ENCODE assay signal across 17 cellular contexts in the genomic region with DNA sequence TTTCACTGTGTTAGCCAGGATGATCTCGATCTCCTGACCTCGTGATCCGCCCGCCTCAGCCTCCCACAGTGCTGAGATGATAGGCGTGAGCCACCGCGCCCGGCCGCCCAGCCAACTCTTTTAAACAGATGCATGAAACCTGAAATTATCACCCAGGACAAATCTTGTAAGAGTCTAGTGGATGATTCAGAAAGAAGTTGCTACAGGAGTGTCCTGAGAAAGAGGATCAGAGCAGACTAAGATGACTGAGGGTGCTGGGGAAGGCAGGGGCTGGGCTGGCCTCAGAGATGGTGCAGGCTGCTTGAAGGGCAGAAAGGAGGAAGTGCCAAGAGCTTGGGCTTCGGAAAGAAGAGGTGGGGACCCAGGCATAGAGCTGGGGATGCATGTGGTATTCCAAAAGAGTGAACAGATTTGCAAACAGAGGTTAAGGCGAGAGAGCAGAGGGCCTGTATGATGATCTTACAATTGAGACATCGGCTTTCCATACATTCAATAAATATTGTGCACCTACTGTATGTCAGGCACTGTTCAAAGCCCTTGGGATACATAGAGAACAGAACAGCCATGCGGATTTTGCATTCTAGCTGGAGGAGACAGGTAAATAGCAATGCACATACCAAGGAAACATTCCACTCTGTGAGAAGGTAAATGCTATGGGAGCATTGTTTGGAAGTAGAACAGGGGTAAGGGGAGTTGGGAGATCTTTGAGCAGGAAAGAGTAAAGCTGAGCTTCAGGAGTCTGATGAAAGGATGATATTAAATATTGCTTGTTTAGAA. TPM values are rescaled to one million over a fixed set of nuclear protein-coding genes. Genes with fewer than 3 reads are reported as not detected.
A peak's percentile ranks its signal among the peaks of the same experiment; 100 is the strongest.
DNase-seq lines count a peak whose midpoint lies in the region; ATAC-seq, FAIRE-seq and TF ChIP-seq lines count a peak whose summit lies in the region.
"Had no signal": no experiment of that assay in that cellular context is flagged by ENCODE, and none has a peak within 500 bp of the region (broad histone marks: within the 10 kb centered on the region; RNA-seq: fewer than 3 reads in every experiment).

No MANE protein-coding gene starts in this region.

- no peak for FAIRE-seq in GM12878 (lab: Jason Lieb, UNC)
- FAIRE-seq: A204.1, GM12892, HTR-8/SVneo had no signal

- no TSS peak for BruUV-seq in GM12878 (replicated peaks; lab: Mats Ljungman, UMichigan)

- H3K4me2 ChIP-seq in BLaER1 = peak overlapping the region; percentile 59; the same call in 1 of the 2 replicates
- no peak overlapping the region for H3K4me2 ChIP-seq in H9 (ENCODE audit: insufficient read depth, insufficient read length, low read length)
- H3K4me2 ChIP-seq in GM12878 (ENCODE audit: control insufficient read depth, insufficient read depth) = no peak overlapping the region

- POLR2A ChIA-PET in GM12878 (lab: Charles Lee) = no interaction called here
- POLR2A ChIA-PET in naive thymus-derived CD4-positive, alpha-beta T cell (lab: Charles Lee) = interaction anchor here (0.6 kb wide), 1 partner anchor 113 kb away, joined by 3 read pairs; no protein-coding TSS in a partner anchor

- H3K56ac ChIP-seq in H9 (ENCODE audit: insufficient read length, low read depth, low read length) = no peak overlapping the region

- no peak overlapping the region for H2BK120ac ChIP-seq in H9 (ENCODE audit: low read depth, low read length, poor library complexity, severe bottlenecking)

- H2BK20ac ChIP-seq in H9 (ENCODE audit: low read depth, low read length, poor library complexity, severe bottlenecking) = no peak overlapping the region

- no peaks in the 10 kb centered on the region for H3K79me2 ChIP-seq in H9 (ENCODE audit: insufficient read depth, low read length)
- H3K79me2 ChIP-seq in GM12878 (ENCODE audit: control insufficient read depth, insufficient read depth, low read length) = no peaks in the 10 kb centered on the region

- H3T11ph ChIP-seq in H9 (ENCODE audit: low read length) = no peak overlapping the region

- H3K14ac ChIP-seq in H9 (ENCODE audit: insufficient read depth, low read length) = no peak overlapping the region

- no peak overlapping the region for H2BK15ac ChIP-seq in H9 (ENCODE audit: low read depth, low read length)

- RAD21 ChIA-PET in GM12878 (lab: Charles Lee; ENCODE audit: unreplicated experiment) = interaction anchor here (1.0 to 17.5 kb wide), 3 partner anchors 25 to 108 kb away, joined by 3 to 304 read pairs (median 6); no protein-coding TSS in a partner anchor

- no peak overlapping the region for H2BK5ac ChIP-seq in H9 (ENCODE audit: insufficient read length, low read length)

- H3K23ac ChIP-seq in H9 (ENCODE audit: insufficient read length, low read depth, low read length) = no peak overlapping the region

- H4K20me1 ChIP-seq in BLaER1 = no peaks in the 10 kb centered on the region
- H4K20me1 ChIP-seq in H9 (ENCODE audit: control insufficient read depth, insufficient read depth, insufficient read length) = no peaks in the 10 kb centered on the region
- no peaks in the 10 kb centered on the region for H4K20me1 ChIP-seq in GM12878 (ENCODE audit: control insufficient read depth, insufficient read depth)

- no peak overlapping the region for H4K91ac ChIP-seq in H9 (ENCODE audit: insufficient read length, low read depth, low read length)

- H2BK12ac ChIP-seq in H9 (ENCODE audit: insufficient read length, low read depth, low read length) = no peak overlapping the region

- H3K4me3 Mint-ChIP-seq in H9 = no peak overlapping the region; a peak in 2 of 5 replicates
- peak overlapping the region in 1 of 10 donors; percentile 27 for H3K4me3 Mint-ChIP-seq in naive thymus-derived CD4-positive, alpha-beta T cell
- H3K4me3 Mint-ChIP-seq in effector memory CD8-positive, alpha-beta T cell = no peak overlapping the region
- H3K4me3 Mint-ChIP-seq: CD4-positive, alpha-beta T cell had no signal

- in situ Hi-C loops in GM12878 (cut with MboI) = loop anchor here (5.0 kb wide), 1 partner anchor 85 kb away; no protein-coding TSS in a partner anchor

- peaks cover 0 to 3% of the 10 kb centered on the region in 2 experiments; a peak in 1 of 5 replicates for H3K9me3 Mint-ChIP-seq in H9
- no peaks in the 10 kb centered on the region for H3K9me3 Mint-ChIP-seq in naive thymus-derived CD4-positive, alpha-beta T cell
- H3K9me3 Mint-ChIP-seq in effector memory CD8-positive, alpha-beta T cell = no peaks in the 10 kb centered on the region
- H3K9me3 Mint-ChIP-seq: CD4-positive, alpha-beta T cell had no signal

- H3K27ac ChIP-seq in BLaER1 (no peak overlapping the region), H9 (ENCODE audit: insufficient read length, low read depth, low read length) (no peak overlapping the region), GM12878 (ENCODE audit: control insufficient read depth, insufficient read depth) (no peak overlapping the region)
- no peak overlapping the region for H3K27ac ChIP-seq in naive thymus-derived CD4-positive, alpha-beta T cell (ENCODE audit: low read depth, low read length)

- H3K36me3 ChIP-seq in BLaER1 (no peaks in the 10 kb centered on the region), GM12878 (ENCODE audit: control insufficient read depth in 2 of 2, insufficient read depth in 2 of 2, low read length in 1 of 2) (no peaks in the 10 kb centered on the region)
- H3K36me3 ChIP-seq in naive thymus-derived CD4-positive, alpha-beta T cell (ENCODE audit: control insufficient read depth in 2 of 3, insufficient read depth in 3 of 3, low read length in 3 of 3) = no peaks in the 10 kb centered on the region

- peak overlapping the region in 2 of 3 experiments; percentile 41 to 49; a peak in 2 of 7 replicates for H3K27ac Mint-ChIP-seq in H9
- peak overlapping the region in 1 of 9 donors; percentile 23 for H3K27ac Mint-ChIP-seq in naive thymus-derived CD4-positive, alpha-beta T cell
- H3K27ac Mint-ChIP-seq in effector memory CD8-positive, alpha-beta T cell = no peak overlapping the region
- H3K27ac Mint-ChIP-seq: CD4-positive, alpha-beta T cell had no signal

- no peaks in the 10 kb centered on the region for H3K79me1 ChIP-seq in H9 (ENCODE audit: insufficient read depth, low read depth, low read length, poor library complexity, severe bottlenecking)

- no peak overlapping the region for H4K5ac ChIP-seq in H9 (ENCODE audit: insufficient read length, low read depth, low read length)

- H3K4me3 ChIP-seq in BLaER1 (no peak overlapping the region), GM12878 (no peak overlapping the region)
- no peak overlapping the region for H3K4me3 ChIP-seq in naive thymus-derived CD4-positive, alpha-beta T cell (ENCODE audit: low read length)

- no CpG with 5 or more reads among the region's 13 CpGs for WGBS in H9 (ENCODE audit: extremely low coverage, insufficient read length, low lambda C conversion rate)
- WGBS in GM12878 (ENCODE audit: insufficient coverage, insufficient replicate concordance, low lambda C conversion rate, missing lambda C conversion rate) = 54% methylated on average over 13 of the region's 13 CpGs

- SMC1A ChIA-PET in GM12878 (lab: Charles Lee; ENCODE audit: uncharacterized antibody, unreplicated experiment) = interaction anchor here (0.7 to 2.7 kb wide), 5 partner anchors 9 to 91 kb away, joined by 3 to 24 read pairs (median 7); no protein-coding TSS in a partner anchor

- H3K4me1 Mint-ChIP-seq in H9 = peaks cover 40 to 52% of the 10 kb centered on the region in 2 experiments
- H3K4me1 Mint-ChIP-seq in naive thymus-derived CD4-positive, alpha-beta T cell = peaks cover 7 to 23% (median 15%) of the 10 kb centered on the region in 7 donors
- H3K4me1 Mint-ChIP-seq in effector memory CD8-positive, alpha-beta T cell (ENCODE audit: low read depth in 2 of 2) = peaks cover 4 to 7% of the 10 kb centered on the region in 2 donors

- H3K36me3 Mint-ChIP-seq in H9 (ENCODE audit: insufficient read depth in 1 of 3, low read depth in 3 of 3) = no peaks in the 10 kb centered on the region; a peak in 2 of 7 replicates
- H3K36me3 Mint-ChIP-seq in naive thymus-derived CD4-positive, alpha-beta T cell = no peaks in the 10 kb centered on the region
- no peaks in the 10 kb centered on the region for H3K36me3 Mint-ChIP-seq in effector memory CD8-positive, alpha-beta T cell (ENCODE audit: insufficient read depth)

- CTCF ChIA-PET in GM12878 (lab: Yijun Ruan, JAX) = interaction anchor here (0.8 to 21.0 kb wide), 10 partner anchors 17 to 205 kb away, joined by 3 to 401 read pairs (median 4); no protein-coding TSS in a partner anchor
- CTCF ChIA-PET in naive thymus-derived CD4-positive, alpha-beta T cell (lab: Charles Lee) = interaction anchor here (0.5 to 1.4 kb wide), 3 partner anchors 37 to 92 kb away, joined by 3 to 6 read pairs (median 3); no protein-coding TSS in a partner anchor

- no peaks in the 10 kb centered on the region for H3K27me3 ChIP-seq in BLaER1
- no peaks in the 10 kb centered on the region for H3K27me3 ChIP-seq in H9 (ENCODE audit: insufficient read depth, low read length)
- H3K27me3 ChIP-seq in GM12878 (replicated peaks in 1 of 2; ENCODE audit: control insufficient read depth in 2 of 2, insufficient read depth in 2 of 2, low read length in 1 of 2) = peaks cover 2 to 3% of the 10 kb centered on the region in 2 experiments; a peak in 3 of 4 replicates
- H3K27me3 ChIP-seq in naive thymus-derived CD4-positive, alpha-beta T cell (ENCODE audit: control insufficient read depth in 2 of 2, insufficient read depth in 2 of 2, low read length in 2 of 2) = no peaks in the 10 kb centered on the region

- TF ChIP-seq CTCF in H9 (conservative IDR thresholded peaks at IDR 0.05) (no peak), GM12878 (IDR thresholded peaks at IDR 0.05 in 2 of 3, conservative IDR thresholded peaks at IDR 0.05 in 1 of 3; ENCODE audit: control insufficient read depth in 2 of 3, extremely low read depth in 1 of 3, insufficient read depth in 1 of 3, low read depth in 3 of 3, low read length in 3 of 3) (no peak)

- TF ChIP-seq RAD21 in GM12878 (IDR thresholded peaks at IDR 0.05; ENCODE audit: insufficient read depth, low read depth, low read length) = no peak

- H3K9me3 ChIP-seq in BLaER1 = peaks cover 12% of the 10 kb centered on the region
- no peaks in the 10 kb centered on the region for H3K9me3 ChIP-seq in H9 (ENCODE audit: control insufficient read depth, low read depth, low read length)
- H3K9me3 ChIP-seq in GM12878 (replicated peaks; ENCODE audit: control insufficient read depth, insufficient read depth, low read length) = no peaks in the 10 kb centered on the region
- H3K9me3 ChIP-seq in naive thymus-derived CD4-positive, alpha-beta T cell (ENCODE audit: control insufficient read depth in 2 of 3, low read length in 3 of 3) = no peaks in the 10 kb centered on the region

- intact Hi-C loops in GM12878 (cut with micrococcal nuclease; ENCODE audit: unreplicated experiment) = no loop called here
- intact Hi-C loops in naive thymus-derived CD4-positive, alpha-beta T cell (cut with micrococcal nuclease) = no loop called here

- ATAC-seq in GM12878 (no peak), GM21619 (IDR thresholded peaks at IDR 0.05; ENCODE audit: unreplicated experiment) (no peak)
- peak; percentile 65 for ATAC-seq in naive thymus-derived CD4-positive, alpha-beta T cell
- no peak for ATAC-seq in effector memory CD8-positive, alpha-beta T cell (replicated peaks)
- ATAC-seq: PC-3 had no signal

- H3K18ac ChIP-seq in H9 (ENCODE audit: insufficient read length, low read depth, low read length) = no peak overlapping the region

- no peak overlapping the region for H4K8ac ChIP-seq in H9 (replicated peaks; ENCODE audit: insufficient read length, low read depth, low read length)

- H3K27me3 Mint-ChIP-seq in H9 (ENCODE audit: low read depth) = no peaks in the 10 kb centered on the region
- peaks cover 9 to 32% (median 14%) of the 10 kb centered on the region in 5 donors for H3K27me3 Mint-ChIP-seq in naive thymus-derived CD4-positive, alpha-beta T cell
- H3K27me3 Mint-ChIP-seq in effector memory CD8-positive, alpha-beta T cell = peaks cover 52 to 58% of the 10 kb centered on the region in 2 donors

- H3K4ac ChIP-seq in H9 (ENCODE audit: low read depth, low read length) = no peak overlapping the region

- no peak for DNase-seq in H9
- no peak for DNase-seq in GM12878 (ENCODE audit: low read depth, low spot score)
- DNase-seq in naive thymus-derived CD4-positive, alpha-beta T cell = no peak
- DNase-seq in effector memory CD8-positive, alpha-beta T cell = no peak
- no peak for DNase-seq in HK-2 (ENCODE audit: unreplicated experiment)
- DNase-seq in amygdala (lab: John Stamatoyannopoulos, UW) = no peak
- DNase-seq: Calu3; CD4-positive, alpha-beta T cell; NCI-H1092 treated with DMSO at 0.1 percent for 48 hours; NCI-H187; NCI-H446; PC-3 had no signal

- no peak for TF ChIP-seq POLR2A in GM12878 (IDR thresholded peaks at IDR 0.05; ENCODE audit: low read depth, low read length)

- TF ChIP-seq EP300 in GM12878 (IDR thresholded peaks at IDR 0.05; ENCODE audit: borderline replicate concordance in 1 of 2, control insufficient read depth in 1 of 2, low read depth in 2 of 2, low read length in 2 of 2) = no peak

- H2AFZ ChIP-seq in H9 (ENCODE audit: low read length) = no peak overlapping the region
- no peak overlapping the region for H2AFZ ChIP-seq in GM12878 (ENCODE audit: control insufficient read depth, low read depth, low read length)

- H2AK5ac ChIP-seq in H9 (ENCODE audit: insufficient read length, low read length) = no peak overlapping the region

- H3K4me1 ChIP-seq in BLaER1 = peaks cover 87% of the 10 kb centered on the region
- peaks cover 3% of the 10 kb centered on the region; the same call in 1 of the 2 replicates for H3K4me1 ChIP-seq in H9 (ENCODE audit: insufficient read depth, low read length)
- no peaks in the 10 kb centered on the region for H3K4me1 ChIP-seq in GM12878 (ENCODE audit: control insufficient read depth, insufficient read depth, low read length)
- H3K4me1 ChIP-seq in naive thymus-derived CD4-positive, alpha-beta T cell (ENCODE audit: control insufficient read depth in 2 of 2, insufficient read depth in 2 of 2, low read length in 2 of 2) = no peaks in the 10 kb centered on the region

- no peaks in the 10 kb centered on the region for H3K23me2 ChIP-seq in H9 (ENCODE audit: insufficient read length, low read depth, low read length, poor library complexity, severe bottlenecking)

- H3K9ac ChIP-seq in BLaER1 (0 out of 2 replicates have a peak overlapping the region, but pooled peaks have one; percentile 25), H9 (ENCODE audit: extremely low read depth, insufficient read length, low read length) (no peak overlapping the region), GM12878 (ENCODE audit: control insufficient read depth, insufficient read depth, low read length) (no peak overlapping the region)

RNA-seq across cellular contexts. Expression of gene CD9, which starts 7.4 kb away (rescaled TPM):
- total RNA-seq in H9 (2021) (131 and 132 TPM in 2 replicates), GM12878 (2014; rRNA removed) (7.2 and 8.6 TPM in 2 replicates), GM12878 (2014; rRNA removed; fragmentation: Illumina TruSeq; extraction: Trizol) (7.5 and 7.6 TPM in 2 replicates), GM12878 (2021) (7.9 and 8.3 TPM in 2 replicates)
- 23.0 and 25.8 TPM in 2 replicates for total RNA-seq in GM12878 (2013; cell fraction: nucleolus; rRNA removed)
- polyA plus RNA-seq in GM12878 (2011; ENCODE audit: low read depth) = 0.46 TPM
- polyA plus RNA-seq in GM12878 (2011; rRNA removed) (29.9 and 33.1 TPM in 2 replicates), GM12878 (2014; fragmentation: Illumina TruSeq; extraction: Trizol) (8.6 and 20.3 TPM in 2 replicates), GM12878 (2014; fragmentation: Nextera tagmentation; extraction: Ambion mirVana) (10 to 100 TPM in 1 of 2 experiments, 1 to 10 TPM in 1; 4.8 to 11.2 TPM), GM12878 (2014; rRNA removed) (12.6 and 15.6 TPM in 2 replicates), GM12878 (2016; fragmentation: Nextera tagmentation; extraction: Ambion mirVana) (10 to 100 TPM; 10.9 to 11.7 TPM)
- polyA plus RNA-seq in GM12878 (2011; cell fraction: cytosol; rRNA removed) = 20.0 and 26.2 TPM in 2 replicates
- 11.2 and 13.3 TPM in 2 replicates for polyA plus RNA-seq in GM12878 (2011; cell fraction: nucleus; rRNA removed)
- polyA plus RNA-seq in GM12878 (2012) = 0.14 and 0.84 TPM in 2 replicates
- polyA minus RNA-seq in GM12878 (2011; rRNA and poly(A)+ RNA removed) = 17.7 and 21.8 TPM in 2 replicates
- 6.4 and 9.1 TPM in 2 replicates for polyA minus RNA-seq in GM12878 (2011; cell fraction: cytosol; rRNA and poly(A)+ RNA removed)
- polyA minus RNA-seq in GM12878 (2011; cell fraction: nucleus; rRNA and poly(A)+ RNA removed) = 2.8 and 5.3 TPM in 2 replicates
- 10 to 100 TPM in 1 of 5 experiments, 1 to 10 TPM in 4; 3.8 to 19.3 (median 7.5) TPM for total RNA-seq in naive thymus-derived CD4-positive, alpha-beta T cell
- polyA plus RNA-seq in naive thymus-derived CD4-positive, alpha-beta T cell = 10 to 100 TPM; 12.0 to 15.5 TPM

Comparison
In these comparisons a context has a peak if more than half of its experiments do, and no peak if none do; other contexts are left out.
1. H3K27ac Mint-ChIP-seq: peak in H9 (2 of 3); none in effector memory CD8-positive, alpha-beta T cell (0 of 2).